Comparison of ENCODE assay signal across 20 cellular contexts in genomic region chr17:12122091-12122490, GRCh38.
"Had no signal": no experiment of that assay in that cellular context is flagged by ENCODE, and none has a peak within 500 bp of the region (broad histone marks: within the 10 kb centered on the region; RNA-seq: fewer than 3 reads in every experiment).

No MANE protein-coding gene starts in this region.

- H3K36me3 ChIP-seq: uterus had no signal

- H3K27me3 ChIP-seq: colonic mucosa, gastroesophageal sphincter, heart left ventricle, transverse colon, uterus had no signal

- ATAC-seq: activated CD8-positive, alpha-beta T cell treated with anti-CD3 and anti-CD28 coated beads for 36 hours; gastroesophageal sphincter; left colon had no signal

- H3K9me3 ChIP-seq: colonic mucosa, gastroesophageal sphincter, heart left ventricle, transverse colon, uterus had no signal

- H3K4me1 ChIP-seq: colonic mucosa, transverse colon, uterus had no signal

- H3K27ac ChIP-seq: colonic mucosa, gastroesophageal sphincter, heart left ventricle, transverse colon, uterus had no signal

- DNase-seq: activated CD4-positive, alpha-beta T cell treated with anti-CD3 and anti-CD28 coated beads, Interleukin-2, amount 10 ng/mL, durations not matched to agents 24 days and 14 days; activated CD4-positive, CD25-positive, alpha-beta regulatory T cell; activated CD8-positive, alpha-beta T cell treated with anti-CD3 and anti-CD28 coated beads for 36 hours; activated naive CD4-positive, alpha-beta T cell treated with anti-CD3 and anti-CD28 coated beads for 36 hours; activated T-cell treated with anti-CD3 and anti-CD28 coated beads, Interleukin-2, amount 50 U/mL, for 1 hour; anterior cingulate cortex; caudate nucleus; colonic mucosa; heart left ventricle; left colon; midbrain; nephron progenitor cell; occipital lobe; posterior cingulate gyrus; stimulated activated naive CD4-positive, alpha-beta T cell treated with Interleukin-2 at 50 U/mL for 16 hours; substantia nigra; transverse colon; uterus had no signal

- H3K4me3 ChIP-seq: colonic mucosa, gastroesophageal sphincter, lung, transverse colon, uterus had no signal
